ENCODE assay signal across 9 cellular contexts in the genomic region with DNA sequence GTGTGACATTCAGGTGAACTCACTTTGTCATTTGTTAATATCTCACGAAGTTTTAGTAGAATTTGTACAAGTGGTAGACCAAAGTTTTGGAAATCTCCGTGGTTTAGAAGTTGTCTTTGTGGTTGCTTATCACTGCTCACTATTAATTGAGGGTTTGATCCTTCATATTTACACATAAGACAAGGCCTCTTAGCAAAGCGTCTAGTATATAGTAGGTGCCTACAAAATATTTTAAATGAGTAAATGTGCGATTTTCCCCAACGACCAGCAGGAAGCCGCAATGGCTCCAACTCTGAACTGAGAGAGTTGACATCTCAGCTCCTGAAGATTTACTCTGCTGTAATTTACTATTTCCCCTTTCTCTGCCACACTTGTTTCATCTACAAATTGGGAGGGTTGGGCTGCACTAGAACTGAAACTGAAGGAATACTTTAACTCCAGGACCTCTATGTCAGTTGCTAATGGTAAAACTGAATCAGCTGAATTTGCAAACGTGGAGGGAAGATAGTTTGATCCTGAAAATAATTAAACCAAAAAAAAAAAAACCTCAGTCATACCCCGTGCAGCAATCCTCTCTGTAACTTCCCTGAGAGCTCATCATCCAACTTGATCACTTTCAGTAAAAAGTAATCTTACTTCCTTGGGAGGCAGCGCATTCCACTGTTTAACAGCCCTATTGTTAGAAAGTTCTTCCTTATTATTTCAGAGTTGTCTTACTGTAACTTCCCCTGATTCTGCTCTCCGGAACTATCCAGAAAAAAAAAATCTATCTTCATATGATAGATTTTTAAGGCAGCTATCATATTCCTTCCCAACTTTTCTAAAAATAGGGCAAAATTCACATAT. TPM values are rescaled to one million over a fixed set of nuclear protein-coding genes. Genes with fewer than 3 reads are reported as not detected.
A peak's percentile ranks its signal among the peaks of the same experiment; 100 is the strongest.
DNase-seq lines count a peak whose midpoint lies in the region; ATAC-seq and TF ChIP-seq lines count a peak whose summit lies in the region.
"Had no signal": no experiment of that assay in that cellular context is flagged by ENCODE, and none has a peak within 500 bp of the region (broad histone marks: within the 10 kb centered on the region; RNA-seq: fewer than 3 reads in every experiment).

No MANE protein-coding gene starts in this region.

- intact Hi-C loops in activated naive CD4-positive, alpha-beta T cell treated with anti-CD3 and anti-CD28 coated beads for 36 hours (cut with micrococcal nuclease): loop anchor here (10.0 kb wide), 1 partner anchor 1610 kb away; the partner anchor contains the start of genes RPL27A and TRIM66
- intact Hi-C loops in right lobe of liver (cut with DNase I): no loop called here
- intact Hi-C loops in tibial artery (cut with DNase I; ENCODE audit: low total_unique reads): no loop called here

- H3K4me3 ChIP-seq in right lobe of liver (peak overlapping the region; percentile 81 to 93 (median 81)), tibial artery (peak overlapping the region; percentile 86 to 90)

- peak overlapping the region; percentile 94 to 99 (median 96) for H3K27ac ChIP-seq in right lobe of liver
- peak overlapping the region; percentile 93 to 97 for H3K27ac ChIP-seq in tibial artery

- DNase-seq in activated naive CD4-positive, alpha-beta T cell treated with anti-CD3 and anti-CD28 coated beads for 36 hours: no peak
- DNase-seq in activated naive CD4-positive, alpha-beta T cell treated with Interleukin-2 at 50 U/mL for 16 hours: no peak
- no peak for DNase-seq in activated naive CD8-positive, alpha-beta T cell treated with anti-CD3 and anti-CD28 coated beads, Interleukin-2, amount 50 U/mL, for 24 hours
- DNase-seq in right lobe of liver: no peak
- no peak for DNase-seq in tibial artery
- DNase-seq in COLO668 (lab: John Stamatoyannopoulos, UW; ENCODE audit: unreplicated experiment): no peak
- no peak for DNase-seq in NK-92 treated with Interleukin-12 subunit alpha and Interleukin-12 subunit beta, amount 100 ng/mL, for 24 hours (lab: John Stamatoyannopoulos, UW)
- DNase-seq: NCI-H2227 treated with DMSO at 0.1 percent for 48 hours had no signal

- H3K4me1 ChIP-seq in right lobe of liver (peaks cover 0 to 17% (median 0%) of the 10 kb centered on the region in 4 donors), tibial artery (peaks cover 0 to 27% (median 6%) of the 10 kb centered on the region in 4 donors)

- peaks cover 31% of the 10 kb centered on the region for H3K27me3 Mint-ChIP-seq in activated naive CD4-positive, alpha-beta T cell treated with anti-CD3 and anti-CD28 coated beads for 36 hours (ENCODE audit: low read depth)
- H3K27me3 Mint-ChIP-seq in activated naive CD8-positive, alpha-beta T cell treated with anti-CD3 and anti-CD28 coated beads, Interleukin-2, amount 50 U/mL, for 24 hours: peaks cover 45% of the 10 kb centered on the region

- peak overlapping the region; percentile 64 for H3K4me3 Mint-ChIP-seq in activated naive CD4-positive, alpha-beta T cell treated with anti-CD3 and anti-CD28 coated beads for 36 hours
- H3K4me3 Mint-ChIP-seq in activated naive CD8-positive, alpha-beta T cell treated with anti-CD3 and anti-CD28 coated beads, Interleukin-2, amount 50 U/mL, for 24 hours: peak overlapping the region; percentile 73

- H3K36me3 ChIP-seq in right lobe of liver (no peaks in the 10 kb centered on the region), tibial artery (no peaks in the 10 kb centered on the region)

- TF ChIP-seq CTCF in right lobe of liver (IDR thresholded peaks at IDR 0.05) (no peak), tibial artery (IDR thresholded peaks at IDR 0.05) (no peak)

- H3K9me3 ChIP-seq in right lobe of liver (no peaks in the 10 kb centered on the region), tibial artery (no peaks in the 10 kb centered on the region)

- CTCF ChIA-PET in activated naive CD4-positive, alpha-beta T cell treated with anti-CD3 and anti-CD28 coated beads for 36 hours (lab: Charles Lee): interaction anchor here (1.5 kb wide), 1 partner anchor 9 kb away, joined by 8 read pairs; no protein-coding TSS in a partner anchor

- no peaks in the 10 kb centered on the region for H3K36me3 Mint-ChIP-seq in activated naive CD4-positive, alpha-beta T cell treated with anti-CD3 and anti-CD28 coated beads for 36 hours (ENCODE audit: low read depth)
- peaks cover 3% of the 10 kb centered on the region for H3K36me3 Mint-ChIP-seq in activated naive CD8-positive, alpha-beta T cell treated with anti-CD3 and anti-CD28 coated beads, Interleukin-2, amount 50 U/mL, for 24 hours (ENCODE audit: low read depth)

- no peak for ATAC-seq in activated naive CD8-positive, alpha-beta T cell treated with anti-CD3 and anti-CD28 coated beads, Interleukin-2, amount 50 U/mL, for 24 hours
- peak in 1 of 4 donors; percentile 4 for ATAC-seq in right lobe of liver
- no peak for ATAC-seq in GM19035 (IDR thresholded peaks at IDR 0.05; ENCODE audit: unreplicated experiment)

- peaks cover 34% of the 10 kb centered on the region for H3K4me1 Mint-ChIP-seq in activated naive CD4-positive, alpha-beta T cell treated with anti-CD3 and anti-CD28 coated beads for 36 hours (ENCODE audit: low read depth)
- H3K4me1 Mint-ChIP-seq in activated naive CD8-positive, alpha-beta T cell treated with anti-CD3 and anti-CD28 coated beads, Interleukin-2, amount 50 U/mL, for 24 hours: peaks cover 47% of the 10 kb centered on the region

- no peak overlapping the region for H3K27ac Mint-ChIP-seq in activated naive CD4-positive, alpha-beta T cell treated with anti-CD3 and anti-CD28 coated beads for 36 hours
- H3K27ac Mint-ChIP-seq in activated naive CD8-positive, alpha-beta T cell treated with anti-CD3 and anti-CD28 coated beads, Interleukin-2, amount 50 U/mL, for 24 hours: no peak overlapping the region

- no peak for TF ChIP-seq POLR2A in right lobe of liver (IDR thresholded peaks at IDR 0.05)

- 32% methylated on average over 10 of the region's 10 CpGs for WGBS in right lobe of liver (ENCODE audit: insufficient coverage, low coverage, low lambda C conversion rate, missing lambda C conversion rate)

- H3K9me3 Mint-ChIP-seq in activated naive CD4-positive, alpha-beta T cell treated with anti-CD3 and anti-CD28 coated beads for 36 hours: no peaks in the 10 kb centered on the region
- H3K9me3 Mint-ChIP-seq in activated naive CD8-positive, alpha-beta T cell treated with anti-CD3 and anti-CD28 coated beads, Interleukin-2, amount 50 U/mL, for 24 hours: no peaks in the 10 kb centered on the region

- H3K27me3 ChIP-seq in right lobe of liver (no peaks in the 10 kb centered on the region), tibial artery (no peaks in the 10 kb centered on the region)

RNA-seq across cellular contexts. Expression of gene SBF2, which starts 1.3 kb away (rescaled TPM):
- total RNA-seq in activated naive CD4-positive, alpha-beta T cell treated with anti-CD3 and anti-CD28 coated beads for 36 hours: 1 to 10 TPM; 8.7 to 9.9 TPM
- total RNA-seq in right lobe of liver: 10 to 100 TPM; 13.7 to 28.4 (median 21.3) TPM

RNA-seq across cellular contexts. Expression of gene ADM, which starts 9.6 kb away (rescaled TPM):
- total RNA-seq in activated naive CD4-positive, alpha-beta T cell treated with anti-CD3 and anti-CD28 coated beads for 36 hours: under 1 TPM; 0.31 to 0.40 TPM
- total RNA-seq in right lobe of liver: 10 to 100 TPM in 5 of 6 experiments, 1 to 10 TPM in 1; 7.9 to 82.6 (median 21.6) TPM

Comparison
In these comparisons a context has a peak if more than half of its experiments do, and no peak if none do; other contexts are left out.
1. RNA of gene ADM, which starts 9.6 kb away (total RNA-seq): 7.9 to 82.6 TPM in right lobe of liver; 0.31 to 0.40 TPM in activated naive CD4-positive, alpha-beta T cell treated with anti-CD3 and anti-CD28 coated beads for 36 hours; every median in the first group is over 4 times any median in the second.